8 cellular contexts compared by ENCODE assay signal in genomic region chr11:61071208-61071681, GRCh38. TPM values are rescaled to one million over a fixed set of nuclear protein-coding genes. Genes with fewer than 3 reads are reported as not detected.
DNase-seq lines count a peak whose midpoint lies in the region; ATAC-seq and TF ChIP-seq lines count a peak whose summit lies in the region.

No MANE protein-coding gene starts in this region.

- peak; percentile 91 for ATAC-seq in GM18511 (IDR thresholded peaks at IDR 0.05; ENCODE audit: unreplicated experiment)
- peak; percentile 73 for ATAC-seq in HG02840 (IDR thresholded peaks at IDR 0.05; ENCODE audit: low FRiP score, unreplicated experiment)
- ATAC-seq in left lung = peak; percentile 17

- no peak overlapping the region for H3K4me3 ChIP-seq in left lung
- H3K4me3 ChIP-seq in thyroid gland (replicated peaks in 1 of 3) = no peak overlapping the region

- H3K27ac ChIP-seq in left lung (peak overlapping the region; percentile 13 to 36), thyroid gland (no peak overlapping the region)

- intact Hi-C loops in left lung (cut with DNase I) (no loop called here), thyroid gland (cut with DNase I) (no loop called here)

- H3K36me3 ChIP-seq in left lung = no peaks in the 10 kb centered on the region
- H3K36me3 ChIP-seq in thyroid gland = no peaks in the 10 kb centered on the region

- H3K27me3 ChIP-seq in left lung (peaks cover 0 to 5% of the 10 kb centered on the region in 2 donors), thyroid gland (no peaks in the 10 kb centered on the region)

- DNase-seq in UCSD-AML1 (lab: John Stamatoyannopoulos, UW; ENCODE audit: unreplicated experiment) = peak; percentile 30
- DNase-seq in left lung = no peak
- no peak for DNase-seq in AG08396 (ENCODE audit: low spot score)
- DNase-seq in KG1 (lab: John Stamatoyannopoulos, UW) = no peak
- DNase-seq in COLO668 (lab: John Stamatoyannopoulos, UW; ENCODE audit: unreplicated experiment) = no peak
- DNase-seq in thyroid gland = no peak

- no peak for TF ChIP-seq POLR2A in thyroid gland (IDR thresholded peaks at IDR 0.05)

- H3K4me1 ChIP-seq in left lung (peaks cover 0 to 15% of the 10 kb centered on the region in 2 donors), thyroid gland (no peaks in the 10 kb centered on the region)

- WGBS in thyroid gland, 2 donors = 78 to 87% methylated on average over 4 to 9 of the region's 9 CpGs

- no peaks in the 10 kb centered on the region for H3K9me3 ChIP-seq in left lung
- no peaks in the 10 kb centered on the region for H3K9me3 ChIP-seq in thyroid gland

- TF ChIP-seq CTCF in left lung (IDR thresholded peaks at IDR 0.05) (no peak), thyroid gland (IDR thresholded peaks at IDR 0.05) (no peak)

RNA-seq across cellular contexts. Expression of gene CD5, which starts 31.0 kb away (rescaled TPM):
- total RNA-seq in left lung (1 to 10 TPM in 1 of 2 donors, under 1 TPM in 1; 0.79 to 4.0 TPM), thyroid gland (under 1 TPM in 3 of 4 donors, not detected in 1; 0.56 to 0.83 (median 0.81) TPM)

Comparison
In these comparisons a context has a peak if more than half of its experiments do, and no peak if none do; other contexts are left out.
1. ATAC-seq: peak in every context shown above with its lines; median percentile 91 in GM18511; 73 in HG02840; 17 in left lung.
2. H3K27ac ChIP-seq: peak in left lung (2 of 2); none in thyroid gland (0 of 3).